8 cellular contexts compared by ENCODE assay signal in genomic region chr15:90868261-90868689, GRCh38. TPM values are rescaled to one million over a fixed set of nuclear protein-coding genes. Genes with fewer than 3 reads are reported as not detected.
DNase-seq lines count a peak whose midpoint lies in the region; ATAC-seq, FAIRE-seq and TF ChIP-seq lines count a peak whose summit lies in the region.

Gene FURIN (plus strand): TSS chr15:90868588. CDS start chr15:90875741, 7,153 bp downstream.

- peak within 1 kb of the TSS; percentile 84 for H3K27ac ChIP-seq in PC-3 (ENCODE audit: low read length)
- H3K27ac ChIP-seq in endothelial cell of umbilical vein (ENCODE audit: insufficient read depth, low read depth, low read length), result peak within 1 kb of the TSS; percentile 89
- H3K27ac ChIP-seq in neutrophil, result peak within 1 kb of the TSS; percentile 93

- no peak for TF ChIP-seq POLR2A in endothelial cell of umbilical vein (IDR thresholded peaks at IDR 0.05; ENCODE audit: low read depth, low read length)

- H3K9me2 ChIP-seq in PC-3 (replicated peaks; ENCODE audit: low read length), result no peaks in the 10 kb centered on the region

- intact Hi-C loops in PC-3 (cut with micrococcal nuclease) (no loop called here), endothelial cell of umbilical vein (cut with micrococcal nuclease) (no loop called here)

- H3K4me1 ChIP-seq in PC-3 (ENCODE audit: insufficient read depth, low read length), result peaks cover 69% of the 10 kb centered on the region
- H3K4me1 ChIP-seq in endothelial cell of umbilical vein (ENCODE audit: control insufficient read depth, extremely low read depth, insufficient read depth, low read length), result peaks cover 30% of the 10 kb centered on the region
- H3K4me1 ChIP-seq in neutrophil (ENCODE audit: control insufficient read depth in 1 of 2, insufficient read depth in 1 of 2, low read depth in 1 of 2, low read length in 1 of 2), result peaks cover 47 to 59% of the 10 kb centered on the region in 2 experiments

- no peaks in the 10 kb centered on the region for H3K9me1 ChIP-seq in endothelial cell of umbilical vein (replicated peaks; ENCODE audit: control insufficient read depth, extremely low read depth, insufficient read depth, low read length)

- H3K9ac ChIP-seq in PC-3 (ENCODE audit: low read length), result peak within 1 kb of the TSS; percentile 58
- H3K9ac ChIP-seq in endothelial cell of umbilical vein (replicated peaks; ENCODE audit: extremely low read depth, insufficient read depth, low read length), result peak within 1 kb of the TSS; percentile 68

- H3K36me3 ChIP-seq in PC-3 (ENCODE audit: low read depth, low read length) (no peaks in the 10 kb centered on the region), endothelial cell of umbilical vein (ENCODE audit: control insufficient read depth in 2 of 2, extremely low read depth in 1 of 2, insufficient read depth in 2 of 2, low read length in 2 of 2) (no peaks in the 10 kb centered on the region), neutrophil (no peaks in the 10 kb centered on the region)

- H4K20me1 ChIP-seq in PC-3 (ENCODE audit: low read length), result peaks cover 6% of the 10 kb centered on the region; the same call in 1 of the 2 replicates
- no peaks in the 10 kb centered on the region for H4K20me1 ChIP-seq in endothelial cell of umbilical vein (replicated peaks; ENCODE audit: control insufficient read depth, extremely low read depth, insufficient read depth, low read length)

- H3K4me2 ChIP-seq in PC-3 (ENCODE audit: low read length), result peak within 1 kb of the TSS; percentile 77
- H3K4me2 ChIP-seq in endothelial cell of umbilical vein (ENCODE audit: insufficient read depth, low read length), result peak within 1 kb of the TSS; percentile 39

- POLR2A ChIA-PET in PC-3 (lab: Charles Lee; ENCODE audit: unreplicated experiment), result no interaction called here
- POLR2A ChIA-PET in endothelial cell of umbilical vein (lab: Charles Lee), result no interaction called here

- H2AFZ ChIP-seq in PC-3 (ENCODE audit: low read length), result peak within 1 kb of the TSS; percentile 42; the same call in 1 of the 2 replicates
- peak within 1 kb of the TSS; percentile 39 for H2AFZ ChIP-seq in endothelial cell of umbilical vein (ENCODE audit: low read depth, low read length)

- TF ChIP-seq CTCF in PC-3 (conservative IDR thresholded peaks at IDR 0.05; ENCODE audit: low read depth, low read length) (no peak), endothelial cell of umbilical vein (IDR thresholded peaks at IDR 0.05; ENCODE audit: extremely low read depth in 1 of 2, insufficient read depth in 1 of 2, low read depth in 1 of 2, low read length in 2 of 2) (no peak), neutrophil (IDR thresholded peaks at IDR 0.05) (no peak)

- H3K79me2 ChIP-seq in PC-3 (ENCODE audit: low read length) (peaks cover 27% of the 10 kb centered on the region), endothelial cell of umbilical vein (ENCODE audit: control insufficient read depth, insufficient read depth, low read length) (peaks cover 24% of the 10 kb centered on the region)

- ATAC-seq in PC-3 (no peak), HG03432 (IDR thresholded peaks at IDR 0.05; ENCODE audit: unreplicated experiment) (no peak)

- H3K27me3 ChIP-seq in PC-3 (ENCODE audit: low read length), result no peaks in the 10 kb centered on the region
- H3K27me3 ChIP-seq in endothelial cell of umbilical vein (ENCODE audit: control insufficient read depth in 2 of 2, insufficient read depth in 2 of 2, low read length in 2 of 2), result no peaks in the 10 kb centered on the region
- no peaks in the 10 kb centered on the region for H3K27me3 ChIP-seq in neutrophil

- dilution Hi-C loops in endothelial cell of umbilical vein (cut with MboI; ENCODE audit: extremely low pct_ligation_motif_present, low sequenced_read_pairs), result no loop called here

- no peak for FAIRE-seq in endothelial cell of umbilical vein (lab: Jason Lieb, UNC)

- peak; percentile 18 for DNase-seq in DMS53 treated with DMSO at 0.1 percent for 48 hours (lab: John Stamatoyannopoulos, UW; ENCODE audit: unreplicated experiment)
- peak; percentile 83 for DNase-seq in PC-3
- DNase-seq in endothelial cell of umbilical vein (ENCODE audit: low read depth, low spot score), result no peak
- no peak for DNase-seq in DMS 273 (lab: John Stamatoyannopoulos, UW; ENCODE audit: unreplicated experiment)
- no peak for DNase-seq in AG08395 (ENCODE audit: low spot score)
- DNase-seq in stimulated activated CD4-positive, alpha-beta T cell treated with anti-CD3 and anti-CD28 coated beads, Interleukin-4, amount 100 ng/mL, for 24 hours, result no peak

- BruUV-seq in PC-3 (replicated peaks; lab: Mats Ljungman, UMichigan) (no TSS peak), endothelial cell of umbilical vein (replicated peaks; lab: Mats Ljungman, UMichigan) (no TSS peak)

- H3F3A ChIP-seq in PC-3 (ENCODE audit: low read length, unreplicated experiment), result peaks cover 4% of the 10 kb centered on the region

- H3K4me3 ChIP-seq in PC-3 (ENCODE audit: low read length), result peak within 1 kb of the TSS; percentile 33
- no peak within 1 kb of the TSS for H3K4me3 ChIP-seq in endothelial cell of umbilical vein (replicated peaks in 1 of 3; ENCODE audit: insufficient read depth in 1 of 3, low read depth in 1 of 3, low read length in 3 of 3)
- H3K4me3 ChIP-seq in neutrophil (ENCODE audit: low read depth in 1 of 2, low read length in 1 of 2), result peak within 1 kb of the TSS in 1 of 2 experiments; percentile 90

- no peaks in the 10 kb centered on the region for H3K9me3 ChIP-seq in PC-3 (ENCODE audit: low read length)
- no peaks in the 10 kb centered on the region for H3K9me3 ChIP-seq in endothelial cell of umbilical vein (replicated peaks; ENCODE audit: control insufficient read depth, insufficient read depth, low read length)
- H3K9me3 ChIP-seq in neutrophil, result no peaks in the 10 kb centered on the region

- CTCF ChIA-PET in PC-3 (lab: Charles Lee) (no interaction called here), endothelial cell of umbilical vein (lab: Charles Lee) (interaction anchor here (4.0 kb wide), 1 partner anchor 220 kb away, joined by 15 read pairs; no protein-coding TSS in a partner anchor)

TF ChIP-seq in endothelial cell of umbilical vein, 7 proteins besides CTCF, POLR2A, EP300 and RAD21:
- TF ChIP-seq EZH2 (IDR thresholded peaks at IDR 0.05; ENCODE audit: borderline replicate concordance, low read depth, low read length, severe bottlenecking) (no peak), POLR2AphosphoS5 (IDR thresholded peaks at IDR 0.05; ENCODE audit: insufficient read depth, low read depth, low read length) (no peak), GATA2 (IDR thresholded peaks at IDR 0.05; ENCODE audit: insufficient read depth, insufficient read length, low read depth, low read length) (no peak), JUN (IDR thresholded peaks at IDR 0.05; ENCODE audit: borderline replicate concordance, insufficient read depth, insufficient read length, low read depth) (no peak), MYC (IDR thresholded peaks at IDR 0.05; ENCODE audit: low read depth, low read length) (no peak)
TF ChIP-seq in endothelial cell of umbilical vein: peak in this region for 0.

RNA-seq across cellular contexts. Expression of gene FURIN, which starts in this region (rescaled TPM):
- total RNA-seq in PC-3 (2014; rRNA removed), result 39.1 and 44.2 TPM in 2 replicates
- total RNA-seq in endothelial cell of umbilical vein, result 131 and 145 TPM in 2 replicates
- polyA plus RNA-seq in endothelial cell of umbilical vein, result 77.4 and 96.9 TPM in 2 replicates
- polyA plus RNA-seq in endothelial cell of umbilical vein (2011; cell fraction: cytosol; rRNA removed), result 63.5 and 73.8 TPM in 2 replicates
- polyA plus RNA-seq in endothelial cell of umbilical vein (2011; cell fraction: nucleus; rRNA removed), result 43.0 and 46.4 TPM in 2 replicates
- polyA plus RNA-seq in endothelial cell of umbilical vein (2012), result 95.2 and 109 TPM in 2 replicates
- polyA minus RNA-seq in endothelial cell of umbilical vein, result 68.7 and 78.2 TPM in 2 replicates
- 30.7 TPM for polyA minus RNA-seq in endothelial cell of umbilical vein (2011; cell fraction: cytosol; rRNA and poly(A)+ RNA removed)
- polyA minus RNA-seq in endothelial cell of umbilical vein (2011; cell fraction: nucleus; rRNA and poly(A)+ RNA removed), result 20.4 and 25.7 TPM in 2 replicates

Comparison
In these comparisons a context has a peak if more than half of its experiments do, and no peak if none do; other contexts are left out.
1. DNase-seq: peak in DMS53 treated with DMSO at 0.1 percent for 48 hours (single experiment) and PC-3 (single experiment); none in endothelial cell of umbilical vein (single experiment), DMS 273 (single experiment), AG08395 (single experiment) and stimulated activated CD4-positive, alpha-beta T cell treated with anti-CD3 and anti-CD28 coated beads, Interleukin-4, amount 100 ng/mL, for 24 hours (single experiment).
2. Peak in every context shown above with its lines, with median percentiles within 50 percentile points of each other: H3K27ac ChIP-seq.